8 cellular contexts compared by ENCODE assay signal in genomic region chr7:82810558-82811259, GRCh38.
DNase-seq lines count a peak whose midpoint lies in the region; ATAC-seq and TF ChIP-seq lines count a peak whose summit lies in the region.

No MANE protein-coding gene starts in this region.

- H3K27ac ChIP-seq in AG04450 (ENCODE audit: low read depth, low read length) (no peak overlapping the region), vagina (no peak overlapping the region)

- H3K27ac Mint-ChIP-seq in activated CD8-positive, alpha-beta T cell treated with anti-CD3 and anti-CD28 coated beads, Interleukin-2, amount 10 ng/mL, durations not matched to agents 7 days and 5 days, result no peak overlapping the region

- H3K36me3 Mint-ChIP-seq in activated CD8-positive, alpha-beta T cell treated with anti-CD3 and anti-CD28 coated beads, Interleukin-2, amount 10 ng/mL, durations not matched to agents 7 days and 5 days (ENCODE audit: low read depth), result no peaks in the 10 kb centered on the region

- no peaks in the 10 kb centered on the region for H3K9me3 Mint-ChIP-seq in activated CD8-positive, alpha-beta T cell treated with anti-CD3 and anti-CD28 coated beads, Interleukin-2, amount 10 ng/mL, durations not matched to agents 7 days and 5 days (ENCODE audit: insufficient read depth)

- no peaks in the 10 kb centered on the region for H3K27me3 Mint-ChIP-seq in activated CD8-positive, alpha-beta T cell treated with anti-CD3 and anti-CD28 coated beads, Interleukin-2, amount 10 ng/mL, durations not matched to agents 7 days and 5 days (ENCODE audit: low read depth)

- POLR2A ChIA-PET in AG04450 (lab: Yijun Ruan, JAX), result no interaction called here
- POLR2A ChIA-PET in activated CD8-positive, alpha-beta T cell treated with anti-CD3 and anti-CD28 coated beads, Interleukin-2, amount 10 ng/mL, durations not matched to agents 7 days and 5 days (lab: Charles Lee), result no interaction called here

- CTCF ChIA-PET in AG04450 (lab: Charles Lee), result interaction anchor here (0.6 to 4.4 kb wide), 23 partner anchors 9 to 550 kb away, joined by 3 to 28 read pairs (median 4); no protein-coding TSS in a partner anchor
- CTCF ChIA-PET in activated CD8-positive, alpha-beta T cell treated with anti-CD3 and anti-CD28 coated beads, Interleukin-2, amount 10 ng/mL, durations not matched to agents 7 days and 5 days (lab: Charles Lee), result interaction anchor here (0.7 to 1.0 kb wide), 3 partner anchors 8 to 37 kb away, joined by 3 read pairs; no protein-coding TSS in a partner anchor

- H3K27me3 ChIP-seq in AG04450 (ENCODE audit: control insufficient read depth, insufficient read depth, low read length), result no peaks in the 10 kb centered on the region
- H3K27me3 ChIP-seq in vagina, result no peaks in the 10 kb centered on the region

- ATAC-seq in GM18502 (IDR thresholded peaks at IDR 0.05; ENCODE audit: poor library complexity, unreplicated experiment) (peak; percentile 86), HG02970 (IDR thresholded peaks at IDR 0.05; ENCODE audit: low FRiP score, unreplicated experiment) (peak; percentile 76), HG03039 (IDR thresholded peaks at IDR 0.05; ENCODE audit: unreplicated experiment) (no peak)
- no peak for ATAC-seq in activated CD8-positive, alpha-beta T cell treated with anti-CD3 and anti-CD28 coated beads, Interleukin-2, amount 10 ng/mL, durations not matched to agents 7 days and 5 days

- H3K9me3 ChIP-seq in AG04450 (ENCODE audit: control insufficient read depth, insufficient read depth, low read length) (no peaks in the 10 kb centered on the region), vagina (no peaks in the 10 kb centered on the region)

- H3K4me3 ChIP-seq in AG04450 (ENCODE audit: low read depth, low read length) (no peak overlapping the region), vagina (no peak overlapping the region)

- peak; percentile 80 for TF ChIP-seq CTCF in AG04450 (IDR thresholded peaks at IDR 0.05; ENCODE audit: low read depth, low read length)
- peak in 2 of 3 experiments; percentile 27 to 36 for TF ChIP-seq CTCF in vagina (IDR thresholded peaks at IDR 0.05)

- DNase-seq in AG04450 (ENCODE audit: low read depth, low spot score) (peak; percentile 62), NCI-H2171 (lab: John Stamatoyannopoulos, UW) (peak; percentile 40), inferior parietal cortex (ENCODE audit: extremely low spot score) (peak; percentile 71), vagina (ENCODE audit: extremely low spot score in 2 of 2) (no peak)
- DNase-seq in activated CD8-positive, alpha-beta T cell treated with anti-CD3 and anti-CD28 coated beads, Interleukin-2, amount 10 ng/mL, durations not matched to agents 7 days and 5 days, result peak; percentile 23

- no peak for TF ChIP-seq POLR2A in vagina (IDR thresholded peaks at IDR 0.05)

- no peaks in the 10 kb centered on the region for H3K4me1 Mint-ChIP-seq in activated CD8-positive, alpha-beta T cell treated with anti-CD3 and anti-CD28 coated beads, Interleukin-2, amount 10 ng/mL, durations not matched to agents 7 days and 5 days (ENCODE audit: low read depth)

- intact Hi-C loops in vagina (cut with DNase I), result no loop called here

- H3K4me1 ChIP-seq in vagina, result no peaks in the 10 kb centered on the region

- H3K36me3 ChIP-seq in vagina, result no peaks in the 10 kb centered on the region

- no peak overlapping the region for H3K4me3 Mint-ChIP-seq in activated CD8-positive, alpha-beta T cell treated with anti-CD3 and anti-CD28 coated beads, Interleukin-2, amount 10 ng/mL, durations not matched to agents 7 days and 5 days

Comparison
In these comparisons a context has a peak if more than half of its experiments do, and no peak if none do; other contexts are left out.
1. DNase-seq: peak in AG04450 (single experiment), NCI-H2171 (single experiment), activated CD8-positive, alpha-beta T cell treated with anti-CD3 and anti-CD28 coated beads, Interleukin-2, amount 10 ng/mL, durations not matched to agents 7 days and 5 days (single experiment) and inferior parietal cortex (single experiment); none in vagina (0 of 2).
2. ATAC-seq: peak in GM18502 (single experiment) and HG02970 (single experiment); none in activated CD8-positive, alpha-beta T cell treated with anti-CD3 and anti-CD28 coated beads, Interleukin-2, amount 10 ng/mL, durations not matched to agents 7 days and 5 days (single experiment) and HG03039 (single experiment).